22 cellular contexts compared by ENCODE assay signal in the genomic region with DNA sequence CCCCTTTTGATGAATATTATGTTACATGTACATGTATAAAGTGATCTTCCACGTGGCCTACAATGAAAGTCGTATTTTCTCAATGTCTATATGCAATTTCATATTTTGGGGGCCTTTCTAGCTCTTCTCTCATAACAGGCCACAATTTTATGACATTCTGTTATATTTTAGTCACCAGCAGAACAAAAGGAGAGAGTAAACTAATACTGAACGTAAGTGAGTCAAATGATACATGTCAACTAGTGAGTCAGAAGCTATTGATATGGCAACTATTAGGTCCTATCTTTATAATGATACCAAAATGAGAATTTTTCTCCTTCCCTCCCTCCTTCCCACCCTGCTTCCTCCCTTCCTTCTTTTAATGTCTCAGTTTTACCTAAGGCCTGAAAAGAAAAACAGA. TPM values are rescaled to one million over a fixed set of nuclear protein-coding genes. Genes with fewer than 3 reads are reported as not detected.
DNase-seq lines count a peak whose midpoint lies in the region; ATAC-seq, FAIRE-seq and TF ChIP-seq lines count a peak whose summit lies in the region.
"Had no signal": no experiment of that assay in that cellular context is flagged by ENCODE, and none has a peak within 500 bp of the region (broad histone marks: within the 10 kb centered on the region; RNA-seq: fewer than 3 reads in every experiment).

No MANE protein-coding gene starts in this region.

- ATAC-seq in left lung = no peak
- ATAC-seq: CD8-positive, alpha-beta T cell; GM12878; GM23338 had no signal

- H3K79me2 ChIP-seq in Loucy (ENCODE audit: insufficient read depth, low read length) = no peaks in the 10 kb centered on the region

- H2AFZ ChIP-seq in Loucy (ENCODE audit: low read length) = 0 out of 2 replicates have a peak overlapping the region, but pooled peaks have one; percentile 60
- H2AFZ ChIP-seq: GM23338 had no signal

- no peaks in the 10 kb centered on the region for H4K20me1 ChIP-seq in Loucy (ENCODE audit: insufficient read depth, low read length, poor library complexity, severe bottlenecking)
- H4K20me1 ChIP-seq: BLaER1 had no signal

- peak overlapping the region; percentile 30 for H3K4me2 ChIP-seq in Loucy (ENCODE audit: low read depth, low read length, poor library complexity, severe bottlenecking)
- H3K4me2 ChIP-seq: BLaER1, GM23338 had no signal

- H3K4me3 Mint-ChIP-seq in mesothelial cell of epicardium = no peak overlapping the region
- H3K4me3 Mint-ChIP-seq: B cell; CD4-positive, CD25-positive, alpha-beta regulatory T cell; CD8-positive, alpha-beta T cell; GM23338 had no signal

- no peaks in the 10 kb centered on the region for H3K9me2 ChIP-seq in Loucy (replicated peaks; ENCODE audit: low read depth, low read length)

- no peaks in the 10 kb centered on the region for H3K36me3 ChIP-seq in Loucy (ENCODE audit: insufficient read depth, low read length)
- no peaks in the 10 kb centered on the region for H3K36me3 ChIP-seq in bronchial epithelial cell (ENCODE audit: control insufficient read depth, insufficient read depth, low read length)
- no peaks in the 10 kb centered on the region for H3K36me3 ChIP-seq in left lung
- H3K36me3 ChIP-seq: BLaER1 had no signal

- FAIRE-seq in bronchial epithelial cell (lab: Jason Lieb, UNC) = peak; percentile 28
- FAIRE-seq: GM12878, GM19239, H54 had no signal

- no peaks in the 10 kb centered on the region for H3K27me3 ChIP-seq in Loucy (ENCODE audit: insufficient read depth, low read length, poor library complexity, severe bottlenecking)
- H3K27me3 ChIP-seq in bronchial epithelial cell (ENCODE audit: control insufficient read depth, insufficient read depth, low read length) = no peaks in the 10 kb centered on the region
- H3K27me3 ChIP-seq in left lung = no peaks in the 10 kb centered on the region
- H3K27me3 ChIP-seq: BLaER1 had no signal

- intact Hi-C loops in left lung (cut with DNase I) = no loop called here

- H3K4me1 ChIP-seq in Loucy (ENCODE audit: insufficient read depth, low read length, poor library complexity, severe bottlenecking) (no peaks in the 10 kb centered on the region), left lung (no peaks in the 10 kb centered on the region)
- H3K4me1 ChIP-seq: BLaER1, Caco-2 had no signal

- DNase-seq in ELR (ENCODE audit: low read depth) = peak; percentile 34
- DNase-seq in bronchial epithelial cell (ENCODE audit: low read depth) = peak; percentile 17
- DNase-seq in mesothelial cell of epicardium (ENCODE audit: low spot score in 2 of 2, unreplicated experiment in 2 of 2) = no peak
- no peak for DNase-seq in left lung
- DNase-seq in activated effector memory CD4-positive, alpha-beta T cell treated with Interleukin-2 at 50 U/mL for 16 hours = no peak
- DNase-seq: Caco-2; CD4-positive, CD25-positive, alpha-beta regulatory T cell; CD8-positive, alpha-beta T cell; DMS153; DND-41; GDM1; HCEC 1CT had no signal

- no peaks in the 10 kb centered on the region for H3K27me3 Mint-ChIP-seq in mesothelial cell of epicardium (ENCODE audit: low read depth)
- H3K27me3 Mint-ChIP-seq: B cell; CD4-positive, CD25-positive, alpha-beta regulatory T cell had no signal

- peak overlapping the region; percentile 27 for H3K4me3 ChIP-seq in Loucy (ENCODE audit: low read length, poor library complexity, severe bottlenecking)
- no peak overlapping the region for H3K4me3 ChIP-seq in bronchial epithelial cell (ENCODE audit: low read depth, low read length)
- no peak overlapping the region for H3K4me3 ChIP-seq in left lung
- H3K4me3 ChIP-seq: BLaER1, GM12878, GM23338 had no signal

- H3K9me3 ChIP-seq in Loucy (ENCODE audit: insufficient read depth, low read depth, low read length) (no peaks in the 10 kb centered on the region), left lung (no peaks in the 10 kb centered on the region)
- H3K9me3 ChIP-seq: BLaER1, Caco-2 had no signal

- no peak overlapping the region for H3K9ac ChIP-seq in Loucy (ENCODE audit: low read depth, low read length, poor library complexity, severe bottlenecking)
- H3K9ac ChIP-seq: BLaER1 had no signal

- no peak for TF ChIP-seq CTCF in Loucy (conservative IDR thresholded peaks at IDR 0.05; ENCODE audit: low read length)
- TF ChIP-seq CTCF in bronchial epithelial cell (IDR thresholded peaks at IDR 0.05; ENCODE audit: insufficient read depth, low read length, severe bottlenecking) = no peak
- no peak for TF ChIP-seq CTCF in mesothelial cell of epicardium (IDR thresholded peaks at IDR 0.05; ENCODE audit: unreplicated experiment)
- no peak for TF ChIP-seq CTCF in left lung (IDR thresholded peaks at IDR 0.05)

- H3K4me1 Mint-ChIP-seq in mesothelial cell of epicardium = peaks cover 11% of the 10 kb centered on the region
- H3K4me1 Mint-ChIP-seq: B cell; CD4-positive, CD25-positive, alpha-beta regulatory T cell had no signal

- H3K27ac ChIP-seq in left lung = no peak overlapping the region
- H3K27ac ChIP-seq: BLaER1, C4-2B had no signal

- H3K9me3 Mint-ChIP-seq in mesothelial cell of epicardium = no peaks in the 10 kb centered on the region
- H3K9me3 Mint-ChIP-seq: CD8-positive, alpha-beta T cell; GM23338 had no signal

- H3K36me3 Mint-ChIP-seq in mesothelial cell of epicardium = no peaks in the 10 kb centered on the region
- H3K36me3 Mint-ChIP-seq: CD4-positive, CD25-positive, alpha-beta regulatory T cell; CD8-positive, alpha-beta T cell had no signal

- no peak overlapping the region for H3K27ac Mint-ChIP-seq in mesothelial cell of epicardium
- H3K27ac Mint-ChIP-seq: B cell; CD8-positive, alpha-beta T cell had no signal

- H3F3A ChIP-seq in Loucy (ENCODE audit: low read depth) = no peaks in the 10 kb centered on the region

RNA-seq across cellular contexts. Expression of a gene that starts 14.4 kb away (rescaled TPM):
- not detected in 2 replicates for total RNA-seq in bronchial epithelial cell
- not detected in 3 replicates for total RNA-seq in mesothelial cell of epicardium
- total RNA-seq in left lung = not detected
- total RNA-seq: A172; A673; B cell; Caco-2; CD4-positive, CD25-positive, alpha-beta regulatory T cell; CD8-positive, alpha-beta T cell had no signal

Comparison
In these comparisons a context has a peak if more than half of its experiments do, and no peak if none do; other contexts are left out.
1. DNase-seq: peak in ELR (single experiment) and bronchial epithelial cell (single experiment); none in mesothelial cell of epicardium (0 of 2), left lung (0 of 2) and activated effector memory CD4-positive, alpha-beta T cell treated with Interleukin-2 at 50 U/mL for 16 hours (single experiment).